In genomic region chr16:12042488-12043220, GRCh38 we compare ENCODE assay signal across 5 cellular contexts.
A peak's percentile ranks its signal among the peaks of the same experiment; 100 is the strongest.
DNase-seq lines count a peak whose midpoint lies in the region; ATAC-seq, FAIRE-seq and TF ChIP-seq lines count a peak whose summit lies in the region.
"Not testable (repeated sequence)": the region's sequence is repeated elsewhere in the genome, so short reads cannot be mapped to it uniquely, and the experiment has no call there.

No MANE protein-coding gene starts in this region.

- H4K20me1 ChIP-seq in K562 (replicated peaks; ENCODE audit: control insufficient read depth, insufficient read depth, low read length); HepG2 (ENCODE audit: insufficient read depth, low read length): not testable (repeated sequence)

- H3K27me3 Mint-ChIP-seq in CD14-positive monocyte (ENCODE audit: low read depth in 3 of 3); neural crest cell (ENCODE audit: low read depth); stimulated activated naive B cell treated with anti-CD40 and anti-IgM and Interleukin-4, amounts not matched to agents 10 μg/mL and 1 μg/mL and 100 μg/mL, for 72 hours: not testable (repeated sequence)

- H3K4me2 ChIP-seq in K562 (ENCODE audit: insufficient read depth, low read length); HepG2 (ENCODE audit: low read depth, low read length): not testable (repeated sequence)

- CTCF ChIA-PET in K562 (lab: Yijun Ruan, JAX; ENCODE audit: low intra/inter-chr PET ratio); HepG2 (lab: Yijun Ruan, JAX; ENCODE audit: low intra/inter-chr PET ratio, low total read pairs): not testable (repeated sequence)

- not testable (repeated sequence) for TF ChIP-seq POLR2A in K562 (conservative IDR thresholded peaks at IDR 0.05); HepG2 (IDR thresholded peaks at IDR 0.05; ENCODE audit: insufficient read depth in 1 of 2, low read depth in 2 of 2, low read length in 2 of 2)

- in situ Hi-C loops in K562 (cut with MboI); HepG2 (cut with HindIII; ENCODE audit: extremely low pct_ligation_motif_present, low pct_unique_long_range_greater_than_20kb): not testable (repeated sequence)

- H3K4me3 Mint-ChIP-seq in CD14-positive monocyte; neural crest cell; stimulated activated naive B cell treated with anti-CD40 and anti-IgM and Interleukin-4, amounts not matched to agents 10 μg/mL and 1 μg/mL and 100 μg/mL, for 72 hours: not testable (repeated sequence)

- FAIRE-seq in K562 (lab: Jason Lieb, UNC); HepG2 (lab: Jason Lieb, UNC): not testable (repeated sequence)

- not testable (repeated sequence) for TF ChIP-seq CTCF in CD14-positive monocyte (IDR thresholded peaks at IDR 0.05); K562 (IDR thresholded peaks at IDR 0.05 in 2 of 3, conservative IDR thresholded peaks at IDR 0.05 in 1 of 3; ENCODE audit: insufficient read depth in 2 of 3, low read depth in 1 of 3, low read length in 3 of 3); HepG2 (CRISPR knock-in tag; IDR thresholded peaks at IDR 0.05); neural crest cell (conservative IDR thresholded peaks at IDR 0.05)

- not testable (repeated sequence) for H3K27me3 ChIP-seq in K562 (ENCODE audit: control insufficient read depth in 2 of 2, insufficient read depth in 2 of 2, low read length in 2 of 2); HepG2 (ENCODE audit: control insufficient read depth in 1 of 2, insufficient read depth in 2 of 2, low read length in 2 of 2)

- H3K27ac Mint-ChIP-seq in CD14-positive monocyte = peak overlapping the region in 4 of 7 donors; percentile 33 to 67 (median 52)
- peak overlapping the region; percentile 57 for H3K27ac Mint-ChIP-seq in neural crest cell (ENCODE audit: unreplicated experiment)
- peak overlapping the region; percentile 20 for H3K27ac Mint-ChIP-seq in stimulated activated naive B cell treated with anti-CD40 and anti-IgM and Interleukin-4, amounts not matched to agents 10 μg/mL and 1 μg/mL and 100 μg/mL, for 72 hours

- not testable (repeated sequence) for TF ChIP-seq EP300 in K562 (IDR thresholded peaks at IDR 0.05; ENCODE audit: low read length); HepG2 (IDR thresholded peaks at IDR 0.05; ENCODE audit: low read depth in 2 of 2, low read length in 2 of 2); HepG2 (CRISPR knock-in tag; IDR thresholded peaks at IDR 0.05; ENCODE audit: borderline replicate concordance)

- H2AFZ ChIP-seq in K562 (ENCODE audit: low read depth, low read length); HepG2 (ENCODE audit: low read length): not testable (repeated sequence)

- intact Hi-C loops in CD14-positive monocyte (cut with micrococcal nuclease); K562 (cut with micrococcal nuclease); HepG2 (cut with micrococcal nuclease; ENCODE audit: unreplicated experiment): not testable (repeated sequence)

- not testable (repeated sequence) for H3K79me2 ChIP-seq in K562 (ENCODE audit: control insufficient read depth, insufficient read depth, low read length); HepG2 (ENCODE audit: insufficient read depth, low read length)

- ATAC-seq in K562; HepG2; stimulated activated naive B cell treated with anti-CD40 and anti-IgM and Interleukin-4, amounts not matched to agents 10 μg/mL and 1 μg/mL and 100 μg/mL, for 72 hours (replicated peaks): not testable (repeated sequence)

- H3K4me3 ChIP-seq in K562; HepG2 (replicated peaks in 1 of 3; ENCODE audit: insufficient read depth in 1 of 3, low read depth in 2 of 3, low read length in 3 of 3): not testable (repeated sequence)

- peaks cover 45% of the 10 kb centered on the region for H3K4me1 Mint-ChIP-seq in CD14-positive monocyte
- H3K4me1 Mint-ChIP-seq in neural crest cell = not testable (repeated sequence)
- H3K4me1 Mint-ChIP-seq in stimulated activated naive B cell treated with anti-CD40 and anti-IgM and Interleukin-4, amounts not matched to agents 10 μg/mL and 1 μg/mL and 100 μg/mL, for 72 hours = peaks cover 32 to 57% of the 10 kb centered on the region in 2 donors

- 89% methylated on average over 26 of the region's 26 CpGs for WGBS in K562 (ENCODE audit: insufficient coverage, low coverage, missing lambda C conversion rate)
- 95% methylated on average over 26 of the region's 26 CpGs for WGBS in HepG2 (ENCODE audit: low lambda C conversion rate)

- H3K9me3 ChIP-seq in K562 (replicated peaks; ENCODE audit: control insufficient read depth, insufficient read depth, low read depth, low read length); HepG2 (ENCODE audit: low read length): not testable (repeated sequence)

- H3K36me3 ChIP-seq in K562 (ENCODE audit: control insufficient read depth, insufficient read depth, low read length); HepG2 (replicated peaks in 1 of 2; ENCODE audit: control insufficient read depth in 1 of 2, insufficient read depth in 2 of 2, low read length in 2 of 2): not testable (repeated sequence)

- not testable (repeated sequence) for DNase-seq in CD14-positive monocyte (ENCODE audit: low spot score); K562 (ENCODE audit: extremely low read depth in 1 of 4, low spot score in 3 of 4); HepG2 (ENCODE audit: low spot score); neural crest cell (ENCODE audit: low read depth, low spot score); stimulated activated naive B cell treated with anti-CD40 and anti-IgM and Interleukin-4, amounts not matched to agents 10 μg/mL and 1 μg/mL and 100 μg/mL, for 72 hours

- POLR2A ChIA-PET in K562 (lab: Yijun Ruan, JAX) = not testable (repeated sequence)
- POLR2A ChIA-PET in HepG2 (lab: Yijun Ruan, JAX) = interaction anchor here (0.7 kb wide), 1 partner anchor 245 kb away, joined by 3 read pairs; no protein-coding TSS in a partner anchor

- not testable (repeated sequence) for H3K9me1 ChIP-seq in K562 (ENCODE audit: control insufficient read depth, insufficient read depth, low read length)

- not testable (repeated sequence) for H3K9ac ChIP-seq in K562 (ENCODE audit: insufficient read depth in 1 of 2, low read depth in 2 of 2, low read length in 2 of 2); HepG2 (ENCODE audit: insufficient read depth, low read depth, low read length)

- peaks cover 7 to 17% of the 10 kb centered on the region in 2 experiments; a peak in 3 of 5 replicates for H3K4me1 ChIP-seq in K562 (replicated peaks in 1 of 2; ENCODE audit: control insufficient read depth in 2 of 2, insufficient read depth in 2 of 2, low read length in 2 of 2)
- peaks cover 24% of the 10 kb centered on the region for H3K4me1 ChIP-seq in HepG2 (ENCODE audit: insufficient read depth, low read length)

- H3K36me3 Mint-ChIP-seq in CD14-positive monocyte = peaks cover 46 to 53% of the 10 kb centered on the region in 2 donors
- H3K36me3 Mint-ChIP-seq in neural crest cell (ENCODE audit: low read depth) = not testable (repeated sequence)
- H3K36me3 Mint-ChIP-seq in stimulated activated naive B cell treated with anti-CD40 and anti-IgM and Interleukin-4, amounts not matched to agents 10 μg/mL and 1 μg/mL and 100 μg/mL, for 72 hours = peaks cover 57 to 69% of the 10 kb centered on the region in 2 donors

- not testable (repeated sequence) for TF ChIP-seq RAD21 in K562 (CRISPR knock-in tag; conservative IDR thresholded peaks at IDR 0.05 in 1 of 2, IDR thresholded peaks at IDR 0.05 in 1 of 2); HepG2 (CRISPR knock-in tag; IDR thresholded peaks at IDR 0.05)

- H3K27ac ChIP-seq in K562 (ENCODE audit: extremely low read depth, low read depth, low read length); HepG2 (ENCODE audit: extremely low read length, insufficient read depth, low read length): not testable (repeated sequence)

- BruUV-seq in K562 (replicated peaks; lab: Mats Ljungman, UMichigan); HepG2 (replicated peaks; lab: Mats Ljungman, UMichigan): not testable (repeated sequence)

- H3K9me3 Mint-ChIP-seq in CD14-positive monocyte; neural crest cell; stimulated activated naive B cell treated with anti-CD40 and anti-IgM and Interleukin-4, amounts not matched to agents 10 μg/mL and 1 μg/mL and 100 μg/mL, for 72 hours: not testable (repeated sequence)

TF ChIP-seq in K562, 482 proteins besides CTCF, POLR2A, EP300 and RAD21:
- peak; percentile 86 for TF ChIP-seq ZNF146 (CRISPR knock-in tag; IDR thresholded peaks at IDR 0.05; ENCODE audit: unreplicated experiment)
